ENCODE assay signal across 10 cellular contexts in genomic region chr14:35827678-35828472, GRCh38. TPM values are rescaled to one million over a fixed set of nuclear protein-coding genes. Genes with fewer than 3 reads are reported as not detected.
DNase-seq lines count a peak whose midpoint lies in the region; ATAC-seq and TF ChIP-seq lines count a peak whose summit lies in the region.
"Had no signal": no experiment of that assay in that cellular context is flagged by ENCODE, and none has a peak within 500 bp of the region (broad histone marks: within the 10 kb centered on the region; RNA-seq: fewer than 3 reads in every experiment).

No MANE protein-coding gene starts in this region.

- TF ChIP-seq EP300 in gastroesophageal sphincter (IDR thresholded peaks at IDR 0.05): no peak

- H3K9me3 Mint-ChIP-seq in GM23338: peaks cover 3% of the 10 kb centered on the region; the same call in 2 of the 3 replicates
- no peaks in the 10 kb centered on the region for H3K9me3 Mint-ChIP-seq in activated CD4-positive, alpha-beta memory T cell treated with anti-CD3 and anti-CD28 coated beads, Interleukin-2, amount 10 ng/mL, durations not matched to agents 7 days and 5 days

- no peaks in the 10 kb centered on the region; the same call in 1 of the 2 replicates for H4K20me1 ChIP-seq in GM23338 (replicated peaks; ENCODE audit: insufficient read depth)

- H3F3A ChIP-seq in GM23338 (replicated peaks; ENCODE audit: low read depth): peaks cover 3% of the 10 kb centered on the region; the same call in 1 of the 2 replicates

- ATAC-seq in GM23338: no peak
- no peak for ATAC-seq in GM18498 (IDR thresholded peaks at IDR 0.05; ENCODE audit: unreplicated experiment)
- ATAC-seq in gastroesophageal sphincter: no peak

- peaks cover 8% of the 10 kb centered on the region for H3K4me1 ChIP-seq in A673 (ENCODE audit: insufficient read depth, low read length, poor library complexity, severe bottlenecking)
- H3K4me1 ChIP-seq in GM23338 (ENCODE audit: insufficient read depth): peaks cover 7% of the 10 kb centered on the region
- peaks cover 0 to 20% (median 0%) of the 10 kb centered on the region in 3 donors for H3K4me1 ChIP-seq in gastroesophageal sphincter

- TF ChIP-seq CTCF in A673 (conservative IDR thresholded peaks at IDR 0.05; ENCODE audit: low read depth, low read length) (no peak), GM23338 (conservative IDR thresholded peaks at IDR 0.05; ENCODE audit: low read depth in 2 of 2) (no peak), brain microvascular endothelial cell (IDR thresholded peaks at IDR 0.05; ENCODE audit: low read depth, low read length, missing control alignments) (no peak), gastroesophageal sphincter (IDR thresholded peaks at IDR 0.05) (no peak)

- peak overlapping the region; percentile 81 for H3K4me3 Mint-ChIP-seq in GM23338
- H3K4me3 Mint-ChIP-seq in activated CD4-positive, alpha-beta memory T cell treated with anti-CD3 and anti-CD28 coated beads, Interleukin-2, amount 10 ng/mL, durations not matched to agents 7 days and 5 days: peak overlapping the region; percentile 76

- peaks cover 8% of the 10 kb centered on the region for H3K4me1 Mint-ChIP-seq in GM23338
- peaks cover 22% of the 10 kb centered on the region for H3K4me1 Mint-ChIP-seq in activated CD4-positive, alpha-beta memory T cell treated with anti-CD3 and anti-CD28 coated beads, Interleukin-2, amount 10 ng/mL, durations not matched to agents 7 days and 5 days

- H3K79me2 ChIP-seq in GM23338 (replicated peaks; ENCODE audit: insufficient read depth): peaks cover 31% of the 10 kb centered on the region

- POLR2A ChIA-PET in A673 (lab: Charles Lee; ENCODE audit: low non-redundant PET): no interaction called here
- POLR2A ChIA-PET in activated CD4-positive, alpha-beta memory T cell treated with anti-CD3 and anti-CD28 coated beads, Interleukin-2, amount 10 ng/mL, durations not matched to agents 7 days and 5 days (lab: Charles Lee): no interaction called here

- in situ Hi-C loops in brain microvascular endothelial cell (cut with HindIII; ENCODE audit: low pct_ligation_motif_present, low sequenced_read_pairs): no loop called here

- TF ChIP-seq POLR2A in gastroesophageal sphincter (IDR thresholded peaks at IDR 0.05): no peak

- H3K4me3 ChIP-seq in A673 (ENCODE audit: low read depth, low read length, poor library complexity, severe bottlenecking) (peak overlapping the region; percentile 71), GM23338 (peak overlapping the region; percentile 93), iPS-18c (ENCODE audit: insufficient read depth, low read depth, low read length) (peak overlapping the region; percentile 99; the same call in 1 of the 2 replicates), brain microvascular endothelial cell (ENCODE audit: low read depth, low read length) (no peak overlapping the region), H7 (ENCODE audit: insufficient read depth, low read depth, low read length) (no peak overlapping the region), gastroesophageal sphincter (no peak overlapping the region)

- H3K36me3 ChIP-seq in A673 (ENCODE audit: insufficient read depth, low read length, poor library complexity, severe bottlenecking) (peaks cover 3% of the 10 kb centered on the region), GM23338 (ENCODE audit: insufficient read depth) (no peaks in the 10 kb centered on the region; the same call in 1 of the 2 replicates), brain microvascular endothelial cell (replicated peaks) (no peaks in the 10 kb centered on the region), H7 (replicated peaks; ENCODE audit: control insufficient read depth, insufficient read depth, low read length) (no peaks in the 10 kb centered on the region), gastroesophageal sphincter (peaks cover 0 to 17% of the 10 kb centered on the region in 2 donors)

- CTCF ChIA-PET in A673 (lab: Charles Lee): no interaction called here
- CTCF ChIA-PET in activated CD4-positive, alpha-beta memory T cell treated with anti-CD3 and anti-CD28 coated beads, Interleukin-2, amount 10 ng/mL, durations not matched to agents 7 days and 5 days (lab: Charles Lee): interaction anchor here (0.6 to 3.2 kb wide), 6 partner anchors 10 to 1420 kb away, joined by 3 to 21 read pairs (median 4); partner anchors contain the start of gene RALGAPA1

- H2AFZ ChIP-seq in GM23338: no peak overlapping the region

- peak overlapping the region; percentile 80 for H3K4me2 ChIP-seq in GM23338

- no peaks in the 10 kb centered on the region for H3K27me3 Mint-ChIP-seq in GM23338 (ENCODE audit: insufficient read depth, low read depth, poor library complexity)
- H3K27me3 Mint-ChIP-seq in activated CD4-positive, alpha-beta memory T cell treated with anti-CD3 and anti-CD28 coated beads, Interleukin-2, amount 10 ng/mL, durations not matched to agents 7 days and 5 days: no peaks in the 10 kb centered on the region

- H3K27me3 ChIP-seq in A673 (replicated peaks; ENCODE audit: insufficient read depth, low read depth, low read length, poor library complexity) (no peaks in the 10 kb centered on the region), GM23338 (ENCODE audit: insufficient read depth) (no peaks in the 10 kb centered on the region), brain microvascular endothelial cell (replicated peaks) (no peaks in the 10 kb centered on the region), H7 (ENCODE audit: control insufficient read depth, insufficient read depth, low read length) (no peaks in the 10 kb centered on the region), gastroesophageal sphincter (no peaks in the 10 kb centered on the region)

- intact Hi-C loops in A673 (cut with micrococcal nuclease; ENCODE audit: unreplicated experiment): no loop called here

- H3K36me3 Mint-ChIP-seq in GM23338 (ENCODE audit: low read depth): peaks cover 10% of the 10 kb centered on the region
- peaks cover 6% of the 10 kb centered on the region for H3K36me3 Mint-ChIP-seq in activated CD4-positive, alpha-beta memory T cell treated with anti-CD3 and anti-CD28 coated beads, Interleukin-2, amount 10 ng/mL, durations not matched to agents 7 days and 5 days (ENCODE audit: low read depth)

- no peak for DNase-seq in A673 (ENCODE audit: low spot score)
- no peak for DNase-seq in GM23338 (ENCODE audit: low spot score)
- no peak for DNase-seq in activated CD4-positive, alpha-beta memory T cell treated with anti-CD3 and anti-CD28 coated beads, Interleukin-2, amount 10 ng/mL, durations not matched to agents 7 days and 5 days
- DNase-seq in brain microvascular endothelial cell: no peak
- DNase-seq in H7: no peak
- DNase-seq: activated CD4-positive, alpha-beta T cell treated with anti-CD3 and anti-CD28 coated beads for 4 hours; DMS53 had no signal

- no peak overlapping the region for H3K27ac ChIP-seq in A673 (ENCODE audit: low read depth, low read length, poor library complexity, severe bottlenecking)
- H3K27ac ChIP-seq in GM23338 (ENCODE audit: low read depth): no peak overlapping the region
- H3K27ac ChIP-seq in brain microvascular endothelial cell: no peak overlapping the region
- H3K27ac ChIP-seq in gastroesophageal sphincter: no peak overlapping the region

- H3K27ac Mint-ChIP-seq in GM23338: no peak overlapping the region
- no peak overlapping the region for H3K27ac Mint-ChIP-seq in activated CD4-positive, alpha-beta memory T cell treated with anti-CD3 and anti-CD28 coated beads, Interleukin-2, amount 10 ng/mL, durations not matched to agents 7 days and 5 days

- BruUV-seq in A673 (replicated peaks; lab: Mats Ljungman, UMichigan): no TSS peak

- H3K9me3 ChIP-seq in A673 (ENCODE audit: low read depth, low read length, poor library complexity, severe bottlenecking) (no peaks in the 10 kb centered on the region), iPS-18c (ENCODE audit: control insufficient read depth, insufficient read depth, low read length) (no peaks in the 10 kb centered on the region), gastroesophageal sphincter (no peaks in the 10 kb centered on the region)

- H3K9me2 ChIP-seq in GM23338 (ENCODE audit: insufficient read depth): no peaks in the 10 kb centered on the region

- whole genome bisulfite sequencing in gastroesophageal sphincter (ENCODE audit: low coverage in 1 of 2), 2 donors: 86 to 92% methylated on average over 8 to 11 of the region's 11 CpGs

TF ChIP-seq in GM23338, 12 proteins besides CTCF, POLR2A, EP300 and RAD21 (continues in another document):
- no peak for TF ChIP-seq CREB1 (CRISPR knock-in tag; IDR thresholded peaks at IDR 0.05; ENCODE audit: low read depth)
- TF ChIP-seq EZH2 (IDR thresholded peaks at IDR 0.05; ENCODE audit: low read depth, unreplicated experiment): no peak
- TF ChIP-seq NANOG (IDR thresholded peaks at IDR 0.05; ENCODE audit: borderline replicate concordance): no peak
- no peak for TF ChIP-seq POLR2AphosphoS5 (IDR thresholded peaks at IDR 0.05; ENCODE audit: low read depth)
- no peak for TF ChIP-seq STAT1 (IDR thresholded peaks at IDR 0.05; ENCODE audit: unreplicated experiment)
- no peak for TF ChIP-seq ZNF114 (CRISPR knock-in tag; IDR thresholded peaks at IDR 0.05)

RNA-seq across cellular contexts. Expression of gene BRMS1L, which starts 1.7 kb away (rescaled TPM):
- total RNA-seq in A673 (2021): 14.4 and 14.6 TPM in 2 replicates
- 11.8 and 19.5 TPM in 2 replicates for total RNA-seq in GM23338 (2014; rRNA removed; shearing (Covaris generic))
- polyA plus RNA-seq in GM23338 (2016; fragmentation: Nextera tagmentation; extraction: Ambion mirVana): 10.7 and 11.8 TPM in 2 replicates
- total RNA-seq in activated CD4-positive, alpha-beta memory T cell treated with anti-CD3 and anti-CD28 coated beads, Interleukin-2, amount 10 ng/mL, durations not matched to agents 7 days and 5 days: 1 to 10 TPM; 3.2 to 4.3 TPM
- total RNA-seq in H7 (2014; rRNA removed; shearing (Covaris generic)): 1.7 and 4.6 TPM in 2 replicates
- 1 to 10 TPM; 5.4 to 8.9 (median 7.0) TPM for total RNA-seq in gastroesophageal sphincter

RNA-seq across cellular contexts. Expression of gene RALGAPA1, which starts 18.8 kb away (rescaled TPM):
- total RNA-seq in A673 (2021) (42.4 and 43.5 TPM in 2 replicates), gastroesophageal sphincter (10 to 100 TPM; 46.6 to 97.4 (median 69.4) TPM)
- 26.0 and 27.3 TPM in 2 replicates for total RNA-seq in GM23338 (2014; rRNA removed; shearing (Covaris generic))
- polyA plus RNA-seq in GM23338 (2016; fragmentation: Nextera tagmentation; extraction: Ambion mirVana): 20.2 and 21.9 TPM in 2 replicates
- total RNA-seq in activated CD4-positive, alpha-beta memory T cell treated with anti-CD3 and anti-CD28 coated beads, Interleukin-2, amount 10 ng/mL, durations not matched to agents 7 days and 5 days: 10 to 100 TPM; 29.0 to 32.8 TPM
- total RNA-seq in H7 (2014; rRNA removed; shearing (Covaris generic)): 11.4 and 19.5 TPM in 2 replicates

Comparison
In these comparisons a context has a peak if more than half of its experiments do, and no peak if none do; other contexts are left out.
1. H3K4me3 ChIP-seq: peak in A673 (single experiment), GM23338 (single experiment) and iPS-18c (single experiment); none in brain microvascular endothelial cell (single experiment), H7 (single experiment) and gastroesophageal sphincter (0 of 2).